In genomic region chr1:167899253-167899681, GRCh38 we compare ENCODE assay signal across 9 cellular contexts.
A peak's percentile ranks its signal among the peaks of the same experiment; 100 is the strongest.
DNase-seq lines count a peak whose midpoint lies in the region; ATAC-seq and TF ChIP-seq lines count a peak whose summit lies in the region.
"Had no signal": no experiment of that assay in that cellular context is flagged by ENCODE, and none has a peak within 500 bp of the region (broad histone marks: within the 10 kb centered on the region; RNA-seq: fewer than 3 reads in every experiment).

No MANE protein-coding gene starts in this region.

- ATAC-seq in GM21381 (IDR thresholded peaks at IDR 0.05; ENCODE audit: unreplicated experiment), result peak; percentile 84
- ATAC-seq in HG03439 (IDR thresholded peaks at IDR 0.05; ENCODE audit: unreplicated experiment), result peak; percentile 80

- in situ Hi-C loops in GM13976 (cut with MboI; ENCODE audit: low sequenced_read_pairs, unreplicated experiment), result no loop called here

- no peak for TF ChIP-seq CTCF in GM13976 (IDR thresholded peaks at IDR 0.05; ENCODE audit: borderline replicate concordance, control extremely low read depth, extremely low read depth, insufficient read depth, missing control alignments)

- DNase-seq in GM13976 (ENCODE audit: low spot score) (peak; percentile 53), iris pigment epithelial cell (ENCODE audit: low read depth) (peak; percentile 11), globus pallidus (ENCODE audit: low spot score) (no peak), pons (ENCODE audit: low spot score) (no peak), D341Med (ENCODE audit: low spot score) (no peak)
- no peak for DNase-seq in activated CD4-positive, CD25-positive, alpha-beta regulatory T cell (lab: John Stamatoyannopoulos, UW)
- DNase-seq: NCI-H526 treated with DMSO at 0.1 percent for 48 hours had no signal

Comparison
In these comparisons a context has a peak if more than half of its experiments do, and no peak if none do; other contexts are left out.
1. DNase-seq: peak in GM13976 (single experiment) and iris pigment epithelial cell (single experiment); none in activated CD4-positive, CD25-positive, alpha-beta regulatory T cell (0 of 4), globus pallidus (single experiment), pons (single experiment) and D341Med (single experiment).